9 cellular contexts compared by ENCODE assay signal in genomic region chr16:85002643-85003042, GRCh38. TPM values are rescaled to one million over a fixed set of nuclear protein-coding genes. Genes with fewer than 3 reads are reported as not detected.
DNase-seq lines count a peak whose midpoint lies in the region; ATAC-seq and TF ChIP-seq lines count a peak whose summit lies in the region.
"Had no signal": no experiment of that assay in that cellular context is flagged by ENCODE, and none has a peak within 500 bp of the region (broad histone marks: within the 10 kb centered on the region; RNA-seq: fewer than 3 reads in every experiment).

No MANE protein-coding gene starts in this region.

- H3K36me3 ChIP-seq in colonic mucosa, result no peaks in the 10 kb centered on the region
- no peaks in the 10 kb centered on the region for H3K36me3 ChIP-seq in mucosa of stomach (ENCODE audit: control insufficient read depth, insufficient read depth, low read length)
- peaks cover 0 to 7% (median 1%) of the 10 kb centered on the region in 4 donors for H3K36me3 ChIP-seq in upper lobe of left lung

- no peaks in the 10 kb centered on the region for H3K9me3 ChIP-seq in colonic mucosa
- H3K9me3 ChIP-seq in mucosa of stomach (ENCODE audit: control insufficient read depth, low read length), result no peaks in the 10 kb centered on the region
- no peaks in the 10 kb centered on the region for H3K9me3 ChIP-seq in upper lobe of left lung

- H3K27ac ChIP-seq in colonic mucosa (peak overlapping the region; percentile 54), upper lobe of left lung (peak overlapping the region; percentile 82 to 86 (median 83))

- H3K4me3 Mint-ChIP-seq in activated T-cell treated with anti-CD3 and anti-CD28 coated beads, Interleukin-2, amount 50 U/mL, for 4 hours, result peak overlapping the region; percentile 44

- peaks cover 56% of the 10 kb centered on the region for H3K4me1 Mint-ChIP-seq in activated T-cell treated with anti-CD3 and anti-CD28 coated beads, Interleukin-2, amount 50 U/mL, for 4 hours (ENCODE audit: low read depth)

- H3K36me3 Mint-ChIP-seq in activated T-cell treated with anti-CD3 and anti-CD28 coated beads, Interleukin-2, amount 50 U/mL, for 4 hours (ENCODE audit: insufficient read depth), result peaks cover 11% of the 10 kb centered on the region

- intact Hi-C loops in colonic mucosa (cut with DNase I), result no loop called here

- no peaks in the 10 kb centered on the region for H3K9me3 Mint-ChIP-seq in activated T-cell treated with anti-CD3 and anti-CD28 coated beads, Interleukin-2, amount 50 U/mL, for 4 hours

- ATAC-seq in activated T-cell treated with anti-CD3 and anti-CD28 coated beads, Interleukin-2, amount 50 U/mL, for 4 hours, result no peak
- peak in 1 of 2 donors; percentile 74 for ATAC-seq in upper lobe of left lung (ENCODE audit: low FRiP score in 2 of 2)
- ATAC-seq in HG03457 (IDR thresholded peaks at IDR 0.05; ENCODE audit: unreplicated experiment), result no peak
- ATAC-seq in HG03571 (IDR thresholded peaks at IDR 0.05; ENCODE audit: unreplicated experiment), result no peak
- ATAC-seq in GM21447 (IDR thresholded peaks at IDR 0.05; ENCODE audit: unreplicated experiment), result no peak

- TF ChIP-seq CTCF in colonic mucosa (IDR thresholded peaks at IDR 0.05) (no peak), upper lobe of left lung (IDR thresholded peaks at IDR 0.05) (no peak)

- DNase-seq in activated T-cell treated with anti-CD3 and anti-CD28 coated beads, Interleukin-2, amount 50 U/mL, for 4 hours, result no peak
- DNase-seq in activated T-cell treated with anti-CD3 and anti-CD28 coated beads for 4 hours (no peak), colonic mucosa (no peak), upper lobe of left lung (peak; percentile 57 to 80)
- DNase-seq: NCI-H2029 had no signal

- peak overlapping the region; percentile 4 to 51 for H3K9ac ChIP-seq in colonic mucosa (ENCODE audit: low read depth in 2 of 2, low read length in 2 of 2)
- peak overlapping the region; percentile 37 for H3K9ac ChIP-seq in mucosa of stomach (ENCODE audit: low read length)

- TF ChIP-seq POLR2A in upper lobe of left lung (IDR thresholded peaks at IDR 0.05), result peak in 1 of 4 donors; percentile 46

- no peak for TF ChIP-seq EP300 in upper lobe of left lung (IDR thresholded peaks at IDR 0.05)

- H3K27me3 ChIP-seq in colonic mucosa (no peaks in the 10 kb centered on the region), mucosa of stomach (ENCODE audit: control insufficient read depth, insufficient read depth, low read length) (no peaks in the 10 kb centered on the region), upper lobe of left lung (no peaks in the 10 kb centered on the region)

- no peaks in the 10 kb centered on the region for H3K27me3 Mint-ChIP-seq in activated T-cell treated with anti-CD3 and anti-CD28 coated beads, Interleukin-2, amount 50 U/mL, for 4 hours (ENCODE audit: low read depth)

- peaks cover 34% of the 10 kb centered on the region for H3K4me1 ChIP-seq in colonic mucosa
- peaks cover 80% of the 10 kb centered on the region for H3K4me1 ChIP-seq in mucosa of stomach (ENCODE audit: control insufficient read depth, insufficient read depth, low read length)
- H3K4me1 ChIP-seq in upper lobe of left lung, result peaks cover 82 to 97% (median 91%) of the 10 kb centered on the region in 4 donors

- 61 to 67% methylated on average over 12 of the region's 12 CpGs for WGBS in upper lobe of left lung, 2 donors

- H3K4me3 ChIP-seq in colonic mucosa (no peak overlapping the region), mucosa of stomach (ENCODE audit: low read length) (no peak overlapping the region), upper lobe of left lung (peak overlapping the region in 1 of 4 donors; percentile 10)

RNA-seq across cellular contexts. Expression of gene ZDHHC7, which starts 8.7 kb away (rescaled TPM):
- total RNA-seq in activated T-cell treated with anti-CD3 and anti-CD28 coated beads, Interleukin-2, amount 50 U/mL, for 4 hours, result 10 to 100 TPM; 27.2 to 34.6 (median 31.8) TPM
- total RNA-seq in colonic mucosa (10 to 100 TPM; 55.1 to 67.8 TPM), upper lobe of left lung (100 to 1,000 TPM in 1 of 6 donors, 10 to 100 TPM in 5; 77.4 to 112 (median 92.7) TPM)

RNA-seq across cellular contexts. Expression of gene KIAA0513, which starts 25.0 kb away (rescaled TPM):
- total RNA-seq in activated T-cell treated with anti-CD3 and anti-CD28 coated beads, Interleukin-2, amount 50 U/mL, for 4 hours, result 10 to 100 TPM; 13.6 to 19.6 (median 17.6) TPM
- 10 to 100 TPM; 17.7 to 22.8 TPM for total RNA-seq in colonic mucosa
- 10 to 100 TPM; 21.6 to 77.5 (median 37.9) TPM for total RNA-seq in upper lobe of left lung

Comparison
In these comparisons a context has a peak if more than half of its experiments do, and no peak if none do; other contexts are left out.
1. DNase-seq: peak in upper lobe of left lung (2 of 2); none in activated T-cell treated with anti-CD3 and anti-CD28 coated beads, Interleukin-2, amount 50 U/mL, for 4 hours (single experiment), activated T-cell treated with anti-CD3 and anti-CD28 coated beads for 4 hours (single experiment) and colonic mucosa (single experiment).